ENCODE assay signal across 16 cellular contexts in the genomic region with DNA sequence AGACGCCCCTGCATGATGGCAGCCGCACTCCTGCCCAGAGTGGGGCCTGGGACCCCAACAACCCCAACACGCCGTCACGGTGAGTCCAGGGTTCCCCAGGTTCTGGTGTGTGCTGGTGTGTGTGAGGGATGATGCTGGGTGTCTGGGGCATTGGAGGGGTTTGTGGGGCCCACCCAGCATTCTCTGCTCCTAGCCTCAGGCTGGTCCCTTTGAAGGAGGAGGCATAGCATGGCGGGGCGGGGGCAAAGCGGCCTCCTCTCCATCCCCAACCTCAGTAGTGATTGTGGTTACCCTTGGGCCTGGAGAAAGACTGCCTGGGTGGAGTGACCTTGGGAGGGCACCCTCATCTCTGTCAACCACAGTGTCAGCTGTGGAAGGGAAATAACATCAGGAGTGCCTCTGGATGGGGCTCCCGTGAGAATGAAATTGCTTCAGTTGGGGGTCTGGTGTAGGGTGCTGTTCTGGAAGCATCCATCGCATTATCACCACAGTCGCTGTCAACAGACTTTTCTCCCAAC. TPM values are rescaled to one million over a fixed set of nuclear protein-coding genes. Genes with fewer than 3 reads are reported as not detected.
DNase-seq lines count a peak whose midpoint lies in the region; ATAC-seq, FAIRE-seq and TF ChIP-seq lines count a peak whose summit lies in the region.
"Had no signal": no experiment of that assay in that cellular context is flagged by ENCODE, and none has a peak within 500 bp of the region (broad histone marks: within the 10 kb centered on the region; RNA-seq: fewer than 3 reads in every experiment).

No MANE protein-coding gene starts in this region.

- H3K9me3 ChIP-seq in A549 (no peaks in the 10 kb centered on the region), T-helper 17 cell (ENCODE audit: control insufficient read depth, low read length, poor library complexity, severe bottlenecking) (no peaks in the 10 kb centered on the region)

- no peak overlapping the region for H3K27ac ChIP-seq in A549

- WGBS in A549 (ENCODE audit: missing lambda C conversion rate), result 84% methylated on average over 11 of the region's 11 CpGs

- H3K4me1 ChIP-seq in A549, result peaks cover 20% of the 10 kb centered on the region

- no peak for TF ChIP-seq CTCF in A549 (IDR thresholded peaks at IDR 0.05)
- TF ChIP-seq CTCF in GM20000 (IDR thresholded peaks at IDR 0.05; ENCODE audit: extremely low read depth, missing control alignments), result no peak

- H3K27ac Mint-ChIP-seq in T-helper 17 cell, result peak overlapping the region; percentile 83
- H3K27ac Mint-ChIP-seq: CD8-positive, alpha-beta T cell had no signal

- no peak for TF ChIP-seq EP300 in A549 (IDR thresholded peaks at IDR 0.05)

- TF ChIP-seq POLR2A in A549 (IDR thresholded peaks at IDR 0.05; ENCODE audit: low read length), result no peak

- H3K27me3 Mint-ChIP-seq in T-helper 17 cell, result no peaks in the 10 kb centered on the region

- H3K36me3 Mint-ChIP-seq in T-helper 17 cell (ENCODE audit: low read depth), result peaks cover 13% of the 10 kb centered on the region

- ATAC-seq in A549, result peak; percentile 1 to 3; a peak in 3 of 6 replicates
- ATAC-seq in T-helper 17 cell, result peak; percentile 4

- POLR2A ChIA-PET in A549 (lab: Yijun Ruan, JAX), result interaction anchor here (1.6 kb wide), 1 partner anchor 38 kb away, joined by 13 read pairs; a partner anchor contains a TSS

- CTCF ChIA-PET in A549 (lab: Yijun Ruan, JAX), result interaction anchor here (0.6 to 21.9 kb wide), 24 partner anchors 10 to 1322 kb away, joined by 3 to 305 read pairs (median 14); a partner anchor contains a TSS

- no peak overlapping the region for H3K4me3 ChIP-seq in A549

- no peak overlapping the region for H3K4me3 Mint-ChIP-seq in T-helper 17 cell
- H3K4me3 Mint-ChIP-seq: CD8-positive, alpha-beta T cell; HFFc6 had no signal

- H3K4me1 Mint-ChIP-seq in T-helper 17 cell, result peaks cover 9% of the 10 kb centered on the region

- FAIRE-seq in A549 (lab: Jason Lieb, UNC), result no peak
- FAIRE-seq: A204.1, H54, RCC 7860 had no signal

- no peak for DNase-seq in A549 (ENCODE audit: low read depth in 1 of 2, low spot score in 1 of 2)
- no peak for DNase-seq in T-helper 17 cell
- peak; percentile 79 for DNase-seq in myocyte (ENCODE audit: low read depth)
- DNase-seq in SIG-M5 (lab: John Stamatoyannopoulos, UW), result no peak
- no peak for DNase-seq in NCI-H2227 treated with DMSO at 0.1 percent for 48 hours (lab: John Stamatoyannopoulos, UW)
- no peak for DNase-seq in GM20000 (ENCODE audit: low spot score)
- DNase-seq: GF-D8, HFFc6, KG1 had no signal

- TF ChIP-seq RAD21 in A549 (conservative IDR thresholded peaks at IDR 0.05 in 1 of 2, IDR thresholded peaks at IDR 0.05 in 1 of 2), result no peak

- no peak overlapping the region for H3K4me2 ChIP-seq in A549

TF ChIP-seq in A549, 52 proteins besides CTCF, POLR2A, EP300 and RAD21:
- TF ChIP-seq TP53 (CRISPR knock-in tag; IDR thresholded peaks at IDR 0.05), result no peak
- no peak for TF ChIP-seq HOXA7 (CRISPR knock-in tag; IDR thresholded peaks at IDR 0.05)
- no peak for TF ChIP-seq KDM5A (IDR thresholded peaks at IDR 0.05)
- no peak for TF ChIP-seq CBX2 (IDR thresholded peaks at IDR 0.05; ENCODE audit: borderline replicate concordance, low read depth)
- TF ChIP-seq, protein P1, sequence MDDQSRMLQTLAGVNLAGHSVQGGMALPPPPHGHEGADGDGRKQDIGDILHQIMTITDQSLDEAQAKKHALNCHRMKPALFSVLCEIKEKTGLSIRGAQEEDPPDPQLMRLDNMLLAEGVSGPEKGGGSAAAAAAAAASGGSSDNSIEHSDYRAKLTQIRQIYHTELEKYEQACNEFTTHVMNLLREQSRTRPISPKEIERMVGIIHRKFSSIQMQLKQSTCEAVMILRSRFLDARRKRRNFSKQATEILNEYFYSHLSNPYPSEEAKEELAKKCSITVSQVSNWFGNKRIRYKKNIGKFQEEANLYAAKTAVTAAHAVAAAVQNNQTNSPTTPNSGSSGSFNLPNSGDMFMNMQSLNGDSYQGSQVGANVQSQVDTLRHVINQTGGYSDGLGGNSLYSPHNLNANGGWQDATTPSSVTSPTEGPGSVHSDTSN (IDR thresholded peaks at IDR 0.05), result no peak
- no peak for TF ChIP-seq EHF (CRISPR knock-in tag; IDR thresholded peaks at IDR 0.05)
- TF ChIP-seq RCOR1 (IDR thresholded peaks at IDR 0.05; ENCODE audit: low read depth, low read length), result no peak
- no peak for TF ChIP-seq MAFK (IDR thresholded peaks at IDR 0.05; ENCODE audit: partially characterized antibody)
- no peak for TF ChIP-seq CBX8 (IDR thresholded peaks at IDR 0.05)
- no peak for TF ChIP-seq RARB (CRISPR knock-in tag; IDR thresholded peaks at IDR 0.05)
- no peak for TF ChIP-seq KDM1A (IDR thresholded peaks at IDR 0.05; ENCODE audit: low read depth)
- TF ChIP-seq ZNF302 (CRISPR knock-in tag; IDR thresholded peaks at IDR 0.05), result no peak
- TF ChIP-seq NPAS2 (CRISPR knock-in tag; IDR thresholded peaks at IDR 0.05; ENCODE audit: borderline replicate concordance), result no peak
- TF ChIP-seq EHMT2 (IDR thresholded peaks at IDR 0.05; ENCODE audit: low read depth), result no peak
- TF ChIP-seq, protein P2, sequence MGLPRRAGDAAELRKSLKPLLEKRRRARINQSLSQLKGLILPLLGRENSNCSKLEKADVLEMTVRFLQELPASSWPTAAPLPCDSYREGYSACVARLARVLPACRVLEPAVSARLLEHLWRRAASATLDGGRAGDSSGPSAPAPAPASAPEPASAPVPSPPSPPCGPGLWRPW (IDR thresholded peaks at IDR 0.05), result no peak

RNA-seq across cellular contexts. Expression of a gene that starts 7.1 kb away (rescaled TPM):
- polyA plus RNA-seq in A549 (2011; rRNA removed), result 234 and 246 TPM in 2 replicates
- polyA plus RNA-seq in A549 (2012; cell fraction: cytosol; rRNA removed), result 370 and 374 TPM in 2 replicates
- 384 and 439 TPM in 2 replicates for polyA plus RNA-seq in A549 (2012; cell fraction: nucleus; rRNA removed)
- polyA plus RNA-seq in A549 (2017; fragmentation: RNase III; extraction: RNeasy Plus Mini Kit Qiagen cat#74134 plus additional on column Dnase treatment), result 196 to 206 TPM (median 204 TPM) in 3 replicates
- polyA minus RNA-seq in A549 (2011; rRNA and poly(A)+ RNA removed), result 284 and 290 TPM in 2 replicates
- total RNA-seq in T-helper 17 cell, result 10 to 100 TPM; 44.9 to 53.0 TPM
- total RNA-seq in myocyte, result 65.1 and 71.1 TPM in 2 replicates
- polyA plus RNA-seq in myocyte (2012), result 85.3 TPM

RNA-seq across cellular contexts. Expression of a gene that starts 25.2 kb away (rescaled TPM):
- polyA plus RNA-seq in A549 (2011; rRNA removed) (6.8 and 8.3 TPM in 2 replicates), A549 (2017; fragmentation: RNase III; extraction: RNeasy Plus Mini Kit Qiagen cat#74134 plus additional on column Dnase treatment) (6.7 TPM in 3 replicates)
- 14.9 and 18.9 TPM in 2 replicates for polyA plus RNA-seq in A549 (2012; cell fraction: cytosol; rRNA removed)
- polyA plus RNA-seq in A549 (2012; cell fraction: nucleus; rRNA removed), result 10.6 and 11.5 TPM in 2 replicates
- polyA minus RNA-seq in A549 (2011; rRNA and poly(A)+ RNA removed), result 3.3 and 3.5 TPM in 2 replicates
- total RNA-seq in T-helper 17 cell (not detected), myocyte (0.42 and 0.51 TPM in 2 replicates)
- polyA plus RNA-seq in myocyte (2012), result 1.1 TPM
- total RNA-seq: Right ventricle myocardium inferior had no signal

RNA-seq across cellular contexts. Expression of a gene that starts 28.1 kb away (rescaled TPM):
- 133 and 186 TPM in 2 replicates for polyA plus RNA-seq in A549 (2011; rRNA removed)
- polyA plus RNA-seq in A549 (2012; cell fraction: cytosol; rRNA removed), result 147 and 165 TPM in 2 replicates
- polyA plus RNA-seq in A549 (2012; cell fraction: nucleus; rRNA removed), result 393 and 418 TPM in 2 replicates
- polyA plus RNA-seq in A549 (2017; fragmentation: RNase III; extraction: RNeasy Plus Mini Kit Qiagen cat#74134 plus additional on column Dnase treatment), result 200 to 223 TPM (median 222 TPM) in 3 replicates
- polyA minus RNA-seq in A549 (2011; rRNA and poly(A)+ RNA removed), result 133 and 149 TPM in 2 replicates
- total RNA-seq in T-helper 17 cell, result 100 to 1,000 TPM; 346 to 352 TPM
- total RNA-seq in myocyte, result 107 and 124 TPM in 2 replicates
- 148 TPM for polyA plus RNA-seq in myocyte (2012)

RNA-seq across cellular contexts. Expression of a gene that starts 37.8 kb away (rescaled TPM):
- polyA plus RNA-seq in A549 (2011; rRNA removed), result 4,855 and 5,722 TPM in 2 replicates
- 15,003 and 17,959 TPM in 2 replicates for polyA plus RNA-seq in A549 (2012; cell fraction: cytosol; rRNA removed)
- polyA plus RNA-seq in A549 (2012; cell fraction: nucleus; rRNA removed), result 8,488 and 9,467 TPM in 2 replicates
- polyA plus RNA-seq in A549 (2017; fragmentation: RNase III; extraction: RNeasy Plus Mini Kit Qiagen cat#74134 plus additional on column Dnase treatment), result 4,280 to 4,348 TPM (median 4,297 TPM) in 3 replicates
- polyA minus RNA-seq in A549 (2011; rRNA and poly(A)+ RNA removed), result 5,249 and 5,947 TPM in 2 replicates
- 1,000 to 10,000 TPM; 3,790 to 3,904 TPM for total RNA-seq in T-helper 17 cell
- 129 and 130 TPM in 2 replicates for total RNA-seq in myocyte
- 2,078 TPM for polyA plus RNA-seq in myocyte (2012)

RNA-seq across cellular contexts. Expression of a gene that starts 41.4 kb away (rescaled TPM):
- polyA plus RNA-seq in A549 (2011; rRNA removed) (not detected in 2 replicates), A549 (2017; fragmentation: RNase III; extraction: RNeasy Plus Mini Kit Qiagen cat#74134 plus additional on column Dnase treatment) (not detected in 3 replicates)
- not detected in 2 replicates for polyA plus RNA-seq in A549 (2012; cell fraction: cytosol; rRNA removed)
- polyA plus RNA-seq in A549 (2012; cell fraction: nucleus; rRNA removed), result 0.06 and 0.10 TPM in 2 replicates
- not detected in 2 replicates for polyA minus RNA-seq in A549 (2011; rRNA and poly(A)+ RNA removed)
- total RNA-seq in T-helper 17 cell (not detected), myocyte (not detected in 2 replicates)
- polyA plus RNA-seq in myocyte (2012), result not detected
- total RNA-seq: Calu3; CD8-positive, alpha-beta T cell; HFFc6; Right ventricle myocardium inferior had no signal
- polyA plus RNA-seq: BJ had no signal
